Comparison of ENCODE assay signal across 1 cellular context in genomic region chr12:56636675-56637540, GRCh38.
TF ChIP-seq lines count a peak whose summit lies in the region.

No MANE protein-coding gene starts in this region.

TF ChIP-seq in HepG2, 621 proteins besides CTCF, POLR2A, EP300 and RAD21 (continued from another document and continues in another):
- peak; percentile 85; the same call in 1 of the 2 replicates for TF ChIP-seq ZNF788 (CRISPR knock-in tag; IDR thresholded peaks at IDR 0.05; ENCODE audit: borderline replicate concordance)
- TF ChIP-seq MIER2 (CRISPR knock-in tag; IDR thresholded peaks at IDR 0.05) = no peak
- peak; percentile 78 for TF ChIP-seq FOXK2 (IDR thresholded peaks at IDR 0.05)
- no peak for TF ChIP-seq TAF1 (CRISPR knock-in tag; IDR thresholded peaks at IDR 0.05)
- TF ChIP-seq THAP7 (CRISPR knock-in tag; IDR thresholded peaks at IDR 0.05) = no peak
- no peak for TF ChIP-seq ZNF101 (CRISPR knock-in tag; IDR thresholded peaks at IDR 0.05; ENCODE audit: borderline replicate concordance, low read depth)
- no peak for TF ChIP-seq AKNA (CRISPR knock-in tag; IDR thresholded peaks at IDR 0.05; ENCODE audit: borderline replicate concordance)
- no peak; the same call in none of the 2 replicates for TF ChIP-seq PPARG (CRISPR knock-in tag; conservative IDR thresholded peaks at IDR 0.05)
- TF ChIP-seq IKZF4 (CRISPR knock-in tag; IDR thresholded peaks at IDR 0.05; ENCODE audit: borderline replicate concordance, low read depth, not compliant biosample characterization) = no peak
- TF ChIP-seq GATAD1 (CRISPR knock-in tag; IDR thresholded peaks at IDR 0.05) = peak; percentile 80
- TF ChIP-seq U2AF2 (IDR thresholded peaks at IDR 0.05; ENCODE audit: low read depth, low read length) = no peak
- no peak for TF ChIP-seq ZNF33A (CRISPR knock-in tag; IDR thresholded peaks at IDR 0.05; ENCODE audit: borderline replicate concordance)
- no peak for TF ChIP-seq HOXA9 (CRISPR knock-in tag; IDR thresholded peaks at IDR 0.05; ENCODE audit: borderline replicate concordance)
- TF ChIP-seq ZNF136 (CRISPR knock-in tag; IDR thresholded peaks at IDR 0.05; ENCODE audit: low read depth) = no peak; the same call in 1 of the 2 replicates
- no peak for TF ChIP-seq EZH2 (conservative IDR thresholded peaks at IDR 0.05; ENCODE audit: low read depth, low read length)
- 0 out of 2 replicates have a peak, but pooled peaks have one; percentile 46 for TF ChIP-seq ZNF761 (CRISPR knock-in tag; conservative IDR thresholded peaks at IDR 0.05)
- peak; percentile 43; the same call in 1 of the 2 replicates for TF ChIP-seq TFDP2 (CRISPR knock-in tag; IDR thresholded peaks at IDR 0.05)
- TF ChIP-seq RBM39 (IDR thresholded peaks at IDR 0.05; ENCODE audit: low read depth, low read length, poor library complexity, severe bottlenecking) = no peak
- TF ChIP-seq SIN3A (IDR thresholded peaks at IDR 0.05; ENCODE audit: borderline replicate concordance, low read depth, low read length) = no peak
- TF ChIP-seq ZNF7 (CRISPR knock-in tag; IDR thresholded peaks at IDR 0.05) = no peak
- no peak; the same call in 1 of the 2 replicates for TF ChIP-seq KLF12 (CRISPR knock-in tag; IDR thresholded peaks at IDR 0.05; ENCODE audit: borderline replicate concordance)
- TF ChIP-seq HOXA5 (CRISPR knock-in tag; IDR thresholded peaks at IDR 0.05) = 0 out of 2 replicates have a peak, but pooled peaks have one; percentile 40
- TF ChIP-seq KDM3A (CRISPR knock-in tag; IDR thresholded peaks at IDR 0.05; ENCODE audit: low read depth) = peak; percentile 61
- peak; percentile 53 for TF ChIP-seq FOXP4 (CRISPR knock-in tag; IDR thresholded peaks at IDR 0.05)
- TF ChIP-seq MAZ (IDR thresholded peaks at IDR 0.05; ENCODE audit: borderline replicate concordance, low read depth, low read length) = peak; percentile 97
- peak; percentile 80 for TF ChIP-seq MAZ (CRISPR knock-in tag; IDR thresholded peaks at IDR 0.05; ENCODE audit: low read depth)
- TF ChIP-seq HOMEZ (CRISPR knock-in tag; IDR thresholded peaks at IDR 0.05; ENCODE audit: low read depth) = peak; percentile 83
- TF ChIP-seq ATF5 (CRISPR knock-in tag; IDR thresholded peaks at IDR 0.05; ENCODE audit: low read depth) = no peak
- no peak for TF ChIP-seq ZNF670 (CRISPR knock-in tag; IDR thresholded peaks at IDR 0.05; ENCODE audit: borderline replicate concordance)
- 0 out of 2 replicates have a peak, but pooled peaks have one; percentile 11 for TF ChIP-seq ZNF652 (CRISPR knock-in tag; IDR thresholded peaks at IDR 0.05; ENCODE audit: borderline replicate concordance, low read depth)
- no peak for TF ChIP-seq ZNF333 (CRISPR knock-in tag; IDR thresholded peaks at IDR 0.05; ENCODE audit: borderline replicate concordance)
- TF ChIP-seq AKAP8 (CRISPR knock-in tag; IDR thresholded peaks at IDR 0.05) = no peak
- TF ChIP-seq HMGXB4 (CRISPR knock-in tag; IDR thresholded peaks at IDR 0.05; ENCODE audit: borderline replicate concordance in 1 of 2, low read depth in 1 of 2) = peak in 1 of 2 experiments; percentile 71; a peak in 3 of 4 replicates
- TF ChIP-seq TOPORS (CRISPR knock-in tag; IDR thresholded peaks at IDR 0.05) = no peak
- no peak; the same call in 1 of the 2 replicates for TF ChIP-seq MAFF (IDR thresholded peaks at IDR 0.05; ENCODE audit: low read depth, low read length)
- no peak for TF ChIP-seq ZBTB49 (CRISPR knock-in tag; IDR thresholded peaks at IDR 0.05; ENCODE audit: borderline replicate concordance)
- TF ChIP-seq ZNF747 (CRISPR knock-in tag; IDR thresholded peaks at IDR 0.05; ENCODE audit: borderline replicate concordance) = peak; percentile 74; the same call in 1 of the 2 replicates
- TF ChIP-seq RXRB (CRISPR knock-in tag; IDR thresholded peaks at IDR 0.05; ENCODE audit: borderline replicate concordance) = peak; percentile 61; the same call in 1 of the 2 replicates
- no peak for TF ChIP-seq BORCS8-MEF2B (CRISPR knock-in tag; IDR thresholded peaks at IDR 0.05)
- no peak for TF ChIP-seq ZNF75D (CRISPR knock-in tag; IDR thresholded peaks at IDR 0.05; ENCODE audit: borderline replicate concordance)
- no peak for TF ChIP-seq ZFAT (CRISPR knock-in tag; conservative IDR thresholded peaks at IDR 0.05)
- TF ChIP-seq AGO1 (IDR thresholded peaks at IDR 0.05; ENCODE audit: low read depth, low read length, poor library complexity, severe bottlenecking) = no peak
- TF ChIP-seq HDAC6 (IDR thresholded peaks at IDR 0.05; ENCODE audit: low read depth, low read length) = no peak
- no peak for TF ChIP-seq GRHL1 (CRISPR knock-in tag; conservative IDR thresholded peaks at IDR 0.05)
- no peak for TF ChIP-seq SMAD1 (CRISPR knock-in tag; IDR thresholded peaks at IDR 0.05; ENCODE audit: borderline replicate concordance, low read depth)
- TF ChIP-seq SRSF4 (IDR thresholded peaks at IDR 0.05; ENCODE audit: low read depth, low read length, poor library complexity, severe bottlenecking) = no peak
- TF ChIP-seq SUZ12 (IDR thresholded peaks at IDR 0.05; ENCODE audit: low read depth, low read length) = no peak
